Comparison of ENCODE assay signal across 8 cellular contexts in the genomic region with DNA sequence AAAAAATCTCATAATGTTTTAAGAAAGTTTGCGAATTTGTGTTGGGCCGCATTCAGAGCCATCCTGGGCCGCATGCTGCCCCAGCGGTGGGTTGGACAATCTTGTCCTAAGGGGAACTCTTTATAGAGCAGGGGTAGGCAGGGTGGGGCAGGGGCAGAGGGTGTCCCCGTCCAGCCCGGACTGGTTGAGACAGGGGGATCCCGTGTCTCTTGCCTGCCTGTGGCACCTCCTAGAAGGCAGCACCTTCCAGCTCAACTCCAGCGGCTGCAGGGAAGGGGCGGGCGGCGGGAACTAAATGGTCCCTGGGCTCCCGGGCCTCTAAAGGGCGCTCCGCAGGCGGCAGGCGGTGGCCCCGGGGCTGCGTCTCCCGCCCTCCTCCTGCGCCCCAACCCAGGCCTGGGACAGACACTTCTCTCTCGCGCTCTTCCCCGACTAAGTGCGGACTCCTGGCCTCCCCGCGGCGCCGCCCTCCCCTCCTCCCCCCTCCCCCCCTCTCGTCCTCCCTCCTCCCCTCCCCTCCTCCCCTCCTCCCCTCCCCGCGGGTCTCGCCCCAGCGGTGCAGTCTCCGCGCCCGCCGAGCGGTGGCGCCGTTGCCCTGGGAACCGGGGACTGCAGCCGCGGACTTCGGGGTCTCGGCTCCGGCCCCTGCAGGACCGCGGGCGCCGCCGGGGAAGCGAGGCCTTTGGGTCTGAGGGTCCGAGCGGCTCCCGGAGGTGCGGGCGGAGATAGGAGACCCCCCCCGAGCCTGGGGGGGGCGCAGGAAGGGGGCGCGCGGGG.
DNase-seq lines count a peak whose midpoint lies in the region; ATAC-seq and TF ChIP-seq lines count a peak whose summit lies in the region.

No MANE protein-coding gene starts in this region.

- no peak overlapping the region for H3K4me3 ChIP-seq in astrocyte of the cerebellum (ENCODE audit: low read depth, low read length)
- peak overlapping the region; percentile 27 to 45 (median 37) for H3K4me3 ChIP-seq in stomach

- ATAC-seq in HG03139 (IDR thresholded peaks at IDR 0.05; ENCODE audit: unreplicated experiment): no peak
- ATAC-seq in GM21529 (IDR thresholded peaks at IDR 0.05; ENCODE audit: unreplicated experiment): no peak

- H3K4me1 ChIP-seq in stomach: peaks cover 11 to 21% (median 18%) of the 10 kb centered on the region in 4 donors

- TF ChIP-seq CTCF in astrocyte of the cerebellum (IDR thresholded peaks at IDR 0.05; ENCODE audit: low read depth, low read length, missing control alignments) (peak; percentile 26), stomach (IDR thresholded peaks at IDR 0.05) (peak in 2 of 7 experiments; percentile 17 to 19)

- no peak for TF ChIP-seq POLR2A in stomach (IDR thresholded peaks at IDR 0.05)

- H3K27ac ChIP-seq in stomach: no peak overlapping the region

- WGBS in stomach, 5 donors: 5 to 42% (median 12%) methylated on average over 5 to 51 of the region's 62 CpGs

- peaks cover 0 to 10% (median 0%) of the 10 kb centered on the region in 4 donors for H3K9me3 ChIP-seq in stomach

- POLR2A ChIA-PET in activated CD4-positive, alpha-beta memory T cell treated with anti-CD3 and anti-CD28 coated beads for 36 hours (lab: Charles Lee): no interaction called here
- POLR2A ChIA-PET in activated CD4-positive, alpha-beta memory T cell treated with anti-CD3 and anti-CD28 coated beads, Interleukin-2, amount 10 ng/mL, durations not matched to agents 7 days and 5 days (lab: Charles Lee): no interaction called here

- in situ Hi-C loops in astrocyte of the cerebellum (cut with HindIII; ENCODE audit: low sequenced_read_pairs): no loop called here

- peaks cover 68% of the 10 kb centered on the region for H3K27me3 Mint-ChIP-seq in activated CD4-positive, alpha-beta memory T cell treated with anti-CD3 and anti-CD28 coated beads for 36 hours
- H3K27me3 Mint-ChIP-seq in activated CD4-positive, alpha-beta memory T cell treated with anti-CD3 and anti-CD28 coated beads, Interleukin-2, amount 10 ng/mL, durations not matched to agents 7 days and 5 days: peaks cover 55% of the 10 kb centered on the region

- intact Hi-C loops in activated CD4-positive, alpha-beta memory T cell treated with anti-CD3 and anti-CD28 coated beads for 36 hours (cut with micrococcal nuclease): loop anchor here (5.0 kb wide), 1 partner anchor 350 kb away; no protein-coding TSS in a partner anchor
- intact Hi-C loops in stomach (cut with DNase I; ENCODE audit: low total_unique reads): no loop called here

- CTCF ChIA-PET in activated CD4-positive, alpha-beta memory T cell treated with anti-CD3 and anti-CD28 coated beads for 36 hours (lab: Charles Lee): no interaction called here
- CTCF ChIA-PET in activated CD4-positive, alpha-beta memory T cell treated with anti-CD3 and anti-CD28 coated beads, Interleukin-2, amount 10 ng/mL, durations not matched to agents 7 days and 5 days (lab: Charles Lee): no interaction called here

- peaks cover 9% of the 10 kb centered on the region for H3K4me1 Mint-ChIP-seq in activated CD4-positive, alpha-beta memory T cell treated with anti-CD3 and anti-CD28 coated beads for 36 hours (ENCODE audit: low read depth)
- H3K4me1 Mint-ChIP-seq in activated CD4-positive, alpha-beta memory T cell treated with anti-CD3 and anti-CD28 coated beads, Interleukin-2, amount 10 ng/mL, durations not matched to agents 7 days and 5 days: peaks cover 8% of the 10 kb centered on the region

- H3K36me3 ChIP-seq in stomach: no peaks in the 10 kb centered on the region

- no peaks in the 10 kb centered on the region for H3K9me3 Mint-ChIP-seq in activated CD4-positive, alpha-beta memory T cell treated with anti-CD3 and anti-CD28 coated beads for 36 hours
- no peaks in the 10 kb centered on the region for H3K9me3 Mint-ChIP-seq in activated CD4-positive, alpha-beta memory T cell treated with anti-CD3 and anti-CD28 coated beads, Interleukin-2, amount 10 ng/mL, durations not matched to agents 7 days and 5 days

- no peak overlapping the region for H3K27ac Mint-ChIP-seq in activated CD4-positive, alpha-beta memory T cell treated with anti-CD3 and anti-CD28 coated beads for 36 hours
- no peak overlapping the region for H3K27ac Mint-ChIP-seq in activated CD4-positive, alpha-beta memory T cell treated with anti-CD3 and anti-CD28 coated beads, Interleukin-2, amount 10 ng/mL, durations not matched to agents 7 days and 5 days

- no peak for TF ChIP-seq EP300 in stomach (IDR thresholded peaks at IDR 0.05)

- no peaks in the 10 kb centered on the region for H3K36me3 Mint-ChIP-seq in activated CD4-positive, alpha-beta memory T cell treated with anti-CD3 and anti-CD28 coated beads for 36 hours
- H3K36me3 Mint-ChIP-seq in activated CD4-positive, alpha-beta memory T cell treated with anti-CD3 and anti-CD28 coated beads, Interleukin-2, amount 10 ng/mL, durations not matched to agents 7 days and 5 days (ENCODE audit: low read depth): no peaks in the 10 kb centered on the region

- no peak overlapping the region for H3K4me3 Mint-ChIP-seq in activated CD4-positive, alpha-beta memory T cell treated with anti-CD3 and anti-CD28 coated beads for 36 hours
- H3K4me3 Mint-ChIP-seq in activated CD4-positive, alpha-beta memory T cell treated with anti-CD3 and anti-CD28 coated beads, Interleukin-2, amount 10 ng/mL, durations not matched to agents 7 days and 5 days: no peak overlapping the region

- peaks cover 5 to 93% (median 51%) of the 10 kb centered on the region in 3 donors for H3K27me3 ChIP-seq in stomach

- peak; percentile 63 for DNase-seq in activated CD4-positive, alpha-beta memory T cell treated with anti-CD3 and anti-CD28 coated beads for 36 hours
- DNase-seq in activated CD4-positive, alpha-beta memory T cell treated with anti-CD3 and anti-CD28 coated beads, Interleukin-2, amount 10 ng/mL, durations not matched to agents 7 days and 5 days: no peak
- DNase-seq in NCI-H748 treated with DMSO at 0.1 percent for 48 hours (lab: John Stamatoyannopoulos, UW) (peak; percentile 79), astrocyte of the cerebellum (ENCODE audit: low read depth) (no peak), iPS-NIHi7 (ENCODE audit: extremely low spot score) (peak; percentile 94), stomach (peak; percentile 47)

Comparison
In these comparisons a context has a peak if more than half of its experiments do, and no peak if none do; other contexts are left out.
1. DNase-seq: peak in activated CD4-positive, alpha-beta memory T cell treated with anti-CD3 and anti-CD28 coated beads for 36 hours (single experiment), NCI-H748 treated with DMSO at 0.1 percent for 48 hours (single experiment), iPS-NIHi7 (single experiment) and stomach (single experiment); none in activated CD4-positive, alpha-beta memory T cell treated with anti-CD3 and anti-CD28 coated beads, Interleukin-2, amount 10 ng/mL, durations not matched to agents 7 days and 5 days (single experiment) and astrocyte of the cerebellum (single experiment).